19 cellular contexts compared by ENCODE assay signal in the genomic region with DNA sequence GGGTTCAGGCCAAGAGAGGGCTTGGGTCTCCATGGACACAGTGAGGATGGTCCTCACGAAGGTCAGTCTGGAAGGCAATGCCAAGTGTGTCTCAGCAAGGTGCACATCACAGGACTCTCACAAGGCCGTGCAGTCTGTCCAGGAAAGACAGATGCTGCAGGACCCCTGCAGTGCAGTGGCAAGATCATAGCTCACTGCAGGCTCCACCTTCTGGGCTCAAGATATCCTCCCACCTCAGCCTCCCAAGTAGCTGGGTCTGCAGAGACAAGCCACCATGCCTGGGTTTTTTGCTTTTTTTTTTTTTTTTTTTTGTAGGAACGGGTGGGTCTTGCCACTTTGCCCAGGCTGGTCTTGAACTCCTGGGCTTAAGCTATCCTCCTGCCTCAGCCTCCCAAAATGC. TPM values are rescaled to one million over a fixed set of nuclear protein-coding genes. Genes with fewer than 3 reads are reported as not detected.
A peak's percentile ranks its signal among the peaks of the same experiment; 100 is the strongest.
DNase-seq lines count a peak whose midpoint lies in the region; ATAC-seq and TF ChIP-seq lines count a peak whose summit lies in the region.
"Had no signal": no experiment of that assay in that cellular context is flagged by ENCODE, and none has a peak within 500 bp of the region (broad histone marks: within the 10 kb centered on the region; RNA-seq: fewer than 3 reads in every experiment).

No MANE protein-coding gene starts in this region.

- H3K4me1 ChIP-seq in heart left ventricle (peaks cover 0 to 70% (median 41%) of the 10 kb centered on the region in 12 donors), vagina (peaks cover 64% of the 10 kb centered on the region), mammary epithelial cell (ENCODE audit: insufficient read depth, low read length) (peaks cover 52% of the 10 kb centered on the region)

- in situ Hi-C loops in mammary epithelial cell (cut with MboI; ENCODE audit: low sequenced_read_pairs in 2 of 2), result no loop called here

- CTCF ChIA-PET in mammary epithelial cell (lab: Charles Lee; ENCODE audit: low non-redundant PET), result interaction anchor here (0.6 kb wide), 1 partner anchor 54 kb away, joined by 9 read pairs; no protein-coding TSS in a partner anchor
- CTCF ChIA-PET in activated CD4-positive, alpha-beta T cell treated with anti-CD3 and anti-CD28 coated beads for 36 hours (lab: Charles Lee), result interaction anchor here (1.5 to 4.9 kb wide), 2 partner anchors 54 to 57 kb away, joined by 8 to 21 read pairs; no protein-coding TSS in a partner anchor

- no peaks in the 10 kb centered on the region for H4K20me1 ChIP-seq in mammary epithelial cell (ENCODE audit: insufficient read depth, low read length)

- H3K36me3 Mint-ChIP-seq in nephron progenitor cell (ENCODE audit: low read depth), result peaks cover 65% of the 10 kb centered on the region
- H3K36me3 Mint-ChIP-seq in activated CD4-positive, alpha-beta T cell treated with anti-CD3 and anti-CD28 coated beads for 36 hours (ENCODE audit: low read depth), result peaks cover 39% of the 10 kb centered on the region

- no peak overlapping the region for H3K4me2 ChIP-seq in mammary epithelial cell (ENCODE audit: insufficient read depth, low read depth, low read length)

- H2AFZ ChIP-seq in mammary epithelial cell (ENCODE audit: low read depth, low read length), result no peak overlapping the region

- TF ChIP-seq CTCF in heart left ventricle (IDR thresholded peaks at IDR 0.05), result no peak
- no peak for TF ChIP-seq CTCF in nephron progenitor cell (IDR thresholded peaks at IDR 0.05)
- no peak for TF ChIP-seq CTCF in vagina (IDR thresholded peaks at IDR 0.05)
- no peak for TF ChIP-seq CTCF in mammary epithelial cell (conservative IDR thresholded peaks at IDR 0.05 in 1 of 2, IDR thresholded peaks at IDR 0.05 in 1 of 2; ENCODE audit: extremely low read depth in 1 of 2, insufficient read depth in 1 of 2, low read depth in 1 of 2, low read length in 2 of 2)

- H3K27me3 ChIP-seq in heart left ventricle (no peaks in the 10 kb centered on the region), vagina (no peaks in the 10 kb centered on the region), mammary epithelial cell (ENCODE audit: insufficient read depth, low read length) (no peaks in the 10 kb centered on the region)
- H3K27me3 ChIP-seq: thyroid gland had no signal

- WGBS in heart left ventricle, 4 donors, result 80 to 88% (median 86%) methylated on average over 3 of the region's 3 CpGs
- 71% methylated on average over 3 of the region's 3 CpGs for WGBS in mammary epithelial cell (ENCODE audit: low coverage, missing lambda C conversion rate)

- dilution Hi-C loops in mammary epithelial cell (cut with HindIII; ENCODE audit: low sequenced_read_pairs), result no loop called here

- H3K9ac ChIP-seq in mammary epithelial cell (ENCODE audit: insufficient read depth, low read length), result no peak overlapping the region

- no peak for ATAC-seq in heart left ventricle
- no peak for ATAC-seq in activated CD4-positive, alpha-beta T cell treated with anti-CD3 and anti-CD28 coated beads for 36 hours
- ATAC-seq: esophagus mucosa had no signal

- no TSS peak for BruUV-seq in mammary epithelial cell (replicated peaks; lab: Mats Ljungman, UMichigan)

- DNase-seq in heart left ventricle (no peak), cardiac septum (ENCODE audit: low spot score) (no peak), nephron progenitor cell (no peak), vagina (ENCODE audit: extremely low spot score in 2 of 2) (no peak), mammary epithelial cell (no peak), NCI-H1417 treated with DMSO at 0.1 percent for 48 hours (lab: John Stamatoyannopoulos, UW) (no peak)
- DNase-seq in activated CD4-positive, alpha-beta T cell treated with anti-CD3 and anti-CD28 coated beads for 36 hours, result no peak
- DNase-seq: activated CD4-positive, alpha-beta T cell treated with anti-CD3 and anti-CD28 coated beads, Interleukin-2, amount 50 U/mL, for 48 hours; activated naive CD4-positive, alpha-beta T cell; hypothalamus; left ventricle myocardium superior; NCI-H1105 treated with DMSO at 0.1 percent for 48 hours; nucleus accumbens; RPMI8226; thyroid gland had no signal

- intact Hi-C loops in heart left ventricle (cut with DNase I), result no loop called here
- intact Hi-C loops in cardiac septum (cut with DNase I), result no loop called here
- intact Hi-C loops in vagina (cut with DNase I), result no loop called here
- intact Hi-C loops in mammary epithelial cell (cut with micrococcal nuclease), result no loop called here
- intact Hi-C loops in activated CD4-positive, alpha-beta T cell treated with anti-CD3 and anti-CD28 coated beads for 36 hours (cut with DNase I, micrococcal nuclease), result no loop called here

- TF ChIP-seq POLR2A in heart left ventricle (IDR thresholded peaks at IDR 0.05), result no peak
- TF ChIP-seq POLR2A in vagina (IDR thresholded peaks at IDR 0.05), result no peak

- peaks cover 4% of the 10 kb centered on the region for H3K27me3 Mint-ChIP-seq in nephron progenitor cell (ENCODE audit: low read depth, poor library complexity)
- H3K27me3 Mint-ChIP-seq in activated CD4-positive, alpha-beta T cell treated with anti-CD3 and anti-CD28 coated beads for 36 hours, result no peaks in the 10 kb centered on the region
- H3K27me3 Mint-ChIP-seq: IgD-negative memory B cell had no signal

- peak overlapping the region in 8 of 12 donors; percentile 33 to 88 (median 52) for H3K27ac ChIP-seq in heart left ventricle
- H3K27ac ChIP-seq in cingulate gyrus (ENCODE audit: low read depth, low read length), result peak overlapping the region; percentile 88
- peak overlapping the region; percentile 76 for H3K27ac ChIP-seq in vagina
- H3K27ac ChIP-seq in mammary epithelial cell (ENCODE audit: insufficient read depth, low read depth, low read length), result no peak overlapping the region

- peak overlapping the region; percentile 65 for H3K27ac Mint-ChIP-seq in nephron progenitor cell
- no peak overlapping the region for H3K27ac Mint-ChIP-seq in activated CD4-positive, alpha-beta T cell treated with anti-CD3 and anti-CD28 coated beads for 36 hours
- H3K27ac Mint-ChIP-seq: T-helper 2 cell treated with Interferon-gamma antibody and Interleukin-4, amounts not matched to agents 5 μg/mL and 100 μg/mL, for 36 hours had no signal

- peaks cover 54% of the 10 kb centered on the region for H3K4me1 Mint-ChIP-seq in nephron progenitor cell
- peaks cover 54% of the 10 kb centered on the region for H3K4me1 Mint-ChIP-seq in activated CD4-positive, alpha-beta T cell treated with anti-CD3 and anti-CD28 coated beads for 36 hours

- no peaks in the 10 kb centered on the region for H3K9me3 ChIP-seq in heart left ventricle
- no peaks in the 10 kb centered on the region for H3K9me3 ChIP-seq in vagina
- H3K9me3 ChIP-seq in mammary epithelial cell (replicated peaks; ENCODE audit: insufficient read depth, low read length), result no peaks in the 10 kb centered on the region
- H3K9me3 ChIP-seq: thyroid gland had no signal

- H3K4me3 ChIP-seq in heart left ventricle (no peak overlapping the region), vagina (no peak overlapping the region), mammary epithelial cell (replicated peaks in 1 of 3; ENCODE audit: insufficient read depth in 1 of 3, low read depth in 2 of 3, low read length in 3 of 3) (no peak overlapping the region)
- H3K4me3 ChIP-seq: thyroid gland had no signal

- no peak overlapping the region for H3K4me3 Mint-ChIP-seq in nephron progenitor cell
- H3K4me3 Mint-ChIP-seq in activated CD4-positive, alpha-beta T cell treated with anti-CD3 and anti-CD28 coated beads for 36 hours, result no peak overlapping the region
- H3K4me3 Mint-ChIP-seq: IgD-negative memory B cell; T-helper 2 cell treated with Interferon-gamma antibody and Interleukin-4, amounts not matched to agents 5 μg/mL and 100 μg/mL, for 36 hours had no signal

- peaks cover 82% of the 10 kb centered on the region for H3K79me2 ChIP-seq in mammary epithelial cell (ENCODE audit: insufficient read depth, low read length)

- H3K36me3 ChIP-seq in heart left ventricle (peaks cover 0 to 6% (median 0%) of the 10 kb centered on the region in 9 donors), vagina (no peaks in the 10 kb centered on the region), mammary epithelial cell (ENCODE audit: insufficient read depth, low read length) (peaks cover 7% of the 10 kb centered on the region)
- H3K36me3 ChIP-seq: thyroid gland had no signal

- H3K9me3 Mint-ChIP-seq in nephron progenitor cell, result peaks cover 8% of the 10 kb centered on the region
- no peaks in the 10 kb centered on the region for H3K9me3 Mint-ChIP-seq in activated CD4-positive, alpha-beta T cell treated with anti-CD3 and anti-CD28 coated beads for 36 hours (ENCODE audit: low read depth)
- H3K9me3 Mint-ChIP-seq: IgD-negative memory B cell; T-helper 2 cell treated with Interferon-gamma antibody and Interleukin-4, amounts not matched to agents 5 μg/mL and 100 μg/mL, for 36 hours had no signal

- POLR2A ChIA-PET in activated CD4-positive, alpha-beta T cell treated with anti-CD3 and anti-CD28 coated beads for 36 hours (lab: Charles Lee), result no interaction called here

RNA-seq across cellular contexts. Expression of gene ZMYND8, which starts 26.4 kb away (rescaled TPM):
- total RNA-seq in heart left ventricle, result 10 to 100 TPM; 21.7 to 46.4 (median 28.9) TPM
- polyA plus RNA-seq in heart left ventricle, result 10 to 100 TPM; 11.3 to 11.9 TPM
- total RNA-seq in cardiac septum, result 25.7 TPM
- 91.1 TPM for total RNA-seq in vagina
- total RNA-seq in mammary epithelial cell, result 10 to 100 TPM; 18.7 to 59.6 TPM
- 26.0 TPM for polyA plus RNA-seq in mammary epithelial cell
- polyA minus RNA-seq in mammary epithelial cell, result 45.8 TPM
- total RNA-seq in activated CD4-positive, alpha-beta T cell treated with anti-CD3 and anti-CD28 coated beads for 36 hours, result 10 to 100 TPM; 33.7 to 50.3 TPM
